Comparison of ENCODE assay signal across 13 cellular contexts in the genomic region with DNA sequence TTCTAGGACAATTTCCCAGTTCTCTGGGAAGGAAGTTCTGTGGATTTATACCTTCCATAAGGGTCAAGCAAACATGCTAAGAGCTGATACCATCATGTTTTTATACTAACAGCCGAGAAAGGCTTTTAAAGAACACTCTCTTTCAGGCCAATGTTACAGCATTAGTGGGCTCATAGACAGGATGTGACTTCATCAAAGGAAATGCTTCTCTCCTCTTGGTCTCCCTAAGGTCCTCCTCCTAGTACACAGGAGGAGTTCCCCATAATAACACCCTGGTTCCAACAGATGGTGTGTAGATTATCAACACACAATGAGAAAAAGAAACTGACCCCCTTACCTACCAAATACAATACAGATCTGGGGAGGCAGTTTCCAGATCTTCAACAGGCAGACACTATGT. TPM values are rescaled to one million over a fixed set of nuclear protein-coding genes. Genes with fewer than 3 reads are reported as not detected.
DNase-seq lines count a peak whose midpoint lies in the region; ATAC-seq, FAIRE-seq and TF ChIP-seq lines count a peak whose summit lies in the region.
"Had no signal": no experiment of that assay in that cellular context is flagged by ENCODE, and none has a peak within 500 bp of the region (broad histone marks: within the 10 kb centered on the region; RNA-seq: fewer than 3 reads in every experiment).

No MANE protein-coding gene starts in this region.

- H3K4me1 Mint-ChIP-seq in T-helper 1 cell treated with Interleukin-12 subunit alpha and Interleukin-12 subunit beta and Interleukin-4 antibody, amounts not matched to agents 30 μg/mL and 1 μg/mL, for 36 hours (ENCODE audit: low read depth) = peaks cover 25% of the 10 kb centered on the region
- peaks cover 2% of the 10 kb centered on the region for H3K4me1 Mint-ChIP-seq in glutamatergic neuron (ENCODE audit: low read depth, unreplicated experiment)

- H3K36me3 ChIP-seq in kidney (ENCODE audit: control insufficient read depth in 1 of 2, insufficient read depth in 2 of 2, low read length in 2 of 2) = no peaks in the 10 kb centered on the region

- H3K4me1 ChIP-seq in kidney (ENCODE audit: control insufficient read depth in 1 of 2, insufficient read depth in 1 of 2, low read depth in 1 of 2, low read length in 2 of 2) = no peaks in the 10 kb centered on the region
- H3K4me1 ChIP-seq: lower lobe of right lung had no signal

- ATAC-seq in HG02970 (IDR thresholded peaks at IDR 0.05; ENCODE audit: low FRiP score, unreplicated experiment) = no peak
- ATAC-seq: lower lobe of right lung had no signal

- intact Hi-C loops in kidney (cut with DNase I) = loop anchor here (10.0 kb wide), 1 partner anchor 481 kb away; no protein-coding TSS in a partner anchor

- H3K27ac Mint-ChIP-seq in T-helper 1 cell treated with Interleukin-12 subunit alpha and Interleukin-12 subunit beta and Interleukin-4 antibody, amounts not matched to agents 30 μg/mL and 1 μg/mL, for 36 hours = peak overlapping the region; percentile 83
- no peak overlapping the region for H3K27ac Mint-ChIP-seq in glutamatergic neuron (ENCODE audit: unreplicated experiment)

- peak overlapping the region; percentile 77 for H3K4me3 Mint-ChIP-seq in T-helper 1 cell treated with Interleukin-12 subunit alpha and Interleukin-12 subunit beta and Interleukin-4 antibody, amounts not matched to agents 30 μg/mL and 1 μg/mL, for 36 hours
- no peak overlapping the region for H3K4me3 Mint-ChIP-seq in glutamatergic neuron (ENCODE audit: unreplicated experiment)

- no peaks in the 10 kb centered on the region for H3K9me3 Mint-ChIP-seq in T-helper 1 cell treated with Interleukin-12 subunit alpha and Interleukin-12 subunit beta and Interleukin-4 antibody, amounts not matched to agents 30 μg/mL and 1 μg/mL, for 36 hours
- no peaks in the 10 kb centered on the region for H3K9me3 Mint-ChIP-seq in glutamatergic neuron (ENCODE audit: unreplicated experiment)

- no peaks in the 10 kb centered on the region for H3K9me3 ChIP-seq in kidney (ENCODE audit: control insufficient read depth in 1 of 2, low read length in 2 of 2)
- H3K9me3 ChIP-seq: lower lobe of right lung had no signal

- H3K36me3 Mint-ChIP-seq in T-helper 1 cell treated with Interleukin-12 subunit alpha and Interleukin-12 subunit beta and Interleukin-4 antibody, amounts not matched to agents 30 μg/mL and 1 μg/mL, for 36 hours (ENCODE audit: low read depth) = peaks cover 7% of the 10 kb centered on the region
- no peaks in the 10 kb centered on the region for H3K36me3 Mint-ChIP-seq in glutamatergic neuron (ENCODE audit: unreplicated experiment)

- H3K9ac ChIP-seq in kidney (ENCODE audit: low read length in 2 of 2) = no peak overlapping the region

- H3K4me3 ChIP-seq in AG04449 (ENCODE audit: low read depth, low read length) (no peak overlapping the region), GM12865 (ENCODE audit: low read depth, low read length) (no peak overlapping the region), fibroblast of pulmonary artery (replicated peaks; ENCODE audit: low read depth, low read length) (no peak overlapping the region), kidney (ENCODE audit: low read length in 2 of 2) (no peak overlapping the region)
- H3K4me3 ChIP-seq: lower lobe of right lung had no signal

- CTCF ChIA-PET in AG04449 (lab: Yijun Ruan, JAX) = interaction anchor here (0.9 to 7.7 kb wide), 4 partner anchors 11 to 321 kb away, joined by 5 to 58 read pairs (median 34); no protein-coding TSS in a partner anchor

- DNase-seq in AG04449 (ENCODE audit: low read depth, low spot score) = peak; percentile 14
- DNase-seq in GM12865 (ENCODE audit: low read depth) = peak; percentile 19
- DNase-seq in fibroblast of pulmonary artery (ENCODE audit: low read depth) = peak; percentile 78
- no peak for DNase-seq in kidney
- DNase-seq in glutamatergic neuron = no peak
- DNase-seq in activated CD4-positive, CD25-positive, alpha-beta regulatory T cell treated with anti-CD3 and anti-CD28 coated beads, Interleukin-2, amount 50 U/mL, for 72 hours = no peak
- DNase-seq: DMS 273 treated with DMSO at 0.1 percent for 48 hours; lower lobe of right lung; NCI-H510A treated with DMSO at 0.1 percent for 48 hours; stimulated activated naive CD4-positive, alpha-beta T cell treated with Interleukin-2 at 50 U/mL for 16 hours had no signal

- no peak for TF ChIP-seq CTCF in AG04449 (IDR thresholded peaks at IDR 0.05; ENCODE audit: insufficient read depth, low read length, missing control alignments)
- no peak for TF ChIP-seq CTCF in GM12865 (IDR thresholded peaks at IDR 0.05; ENCODE audit: insufficient read depth, low read depth, low read length, missing control alignments)
- TF ChIP-seq CTCF in fibroblast of pulmonary artery (IDR thresholded peaks at IDR 0.05; ENCODE audit: low read length, missing control alignments) = no peak
- TF ChIP-seq CTCF in kidney (IDR thresholded peaks at IDR 0.05; ENCODE audit: borderline replicate concordance, extremely low read depth, insufficient read depth) = no peak
- TF ChIP-seq CTCF in glutamatergic neuron (IDR thresholded peaks at IDR 0.05; ENCODE audit: partially characterized antibody, unreplicated experiment) = no peak

- H3K27ac ChIP-seq in kidney (ENCODE audit: low read depth in 2 of 2, low read length in 2 of 2) = no peak overlapping the region
- H3K27ac ChIP-seq: lower lobe of right lung had no signal

- POLR2A ChIA-PET in AG04449 (lab: Yijun Ruan, JAX) = no interaction called here

- FAIRE-seq in kidney (lab: Jason Lieb, UNC) = no peak

- H3K27me3 Mint-ChIP-seq in T-helper 1 cell treated with Interleukin-12 subunit alpha and Interleukin-12 subunit beta and Interleukin-4 antibody, amounts not matched to agents 30 μg/mL and 1 μg/mL, for 36 hours (ENCODE audit: low read depth) = no peaks in the 10 kb centered on the region
- no peaks in the 10 kb centered on the region for H3K27me3 Mint-ChIP-seq in glutamatergic neuron (ENCODE audit: unreplicated experiment)

RNA-seq across cellular contexts. Expression of a gene that starts 26.7 kb away (rescaled TPM):
- 3.3 TPM for total RNA-seq in kidney
- 3.7 TPM for polyA plus RNA-seq in kidney (ENCODE audit: insufficient read depth, low read depth, low replicate concordance)
- 0.76 TPM for total RNA-seq in glutamatergic neuron (ENCODE audit: unreplicated experiment)
- total RNA-seq: lower lobe of right lung; T-helper 1 cell treated with Interleukin-12 subunit alpha and Interleukin-12 subunit beta and Interleukin-4 antibody, amounts not matched to agents 30 ng/mL and 1 ng/mL, for 36 hours had no signal

Comparison
In these comparisons a context has a peak if more than half of its experiments do, and no peak if none do; other contexts are left out.
1. DNase-seq: peak in AG04449 (single experiment), GM12865 (single experiment) and fibroblast of pulmonary artery (single experiment); none in kidney (single experiment), glutamatergic neuron (single experiment) and activated CD4-positive, CD25-positive, alpha-beta regulatory T cell treated with anti-CD3 and anti-CD28 coated beads, Interleukin-2, amount 50 U/mL, for 72 hours (single experiment).